1 cellular context compared by ENCODE assay signal in genomic region chr11:108237058-108237481, GRCh38.
TF ChIP-seq lines count a peak whose summit lies in the region.

No MANE protein-coding gene starts in this region.

TF ChIP-seq in GM12878, 131 proteins besides CTCF, POLR2A, EP300 and RAD21:
- no peak for TF ChIP-seq RUNX3 (IDR thresholded peaks at IDR 0.05; ENCODE audit: low read length)
- peak; percentile 77 for TF ChIP-seq MEF2B (IDR thresholded peaks at IDR 0.05; ENCODE audit: partially characterized antibody, poor library complexity, severe bottlenecking)
- TF ChIP-seq FOS (IDR thresholded peaks at IDR 0.05; ENCODE audit: borderline replicate concordance, extremely low read depth, insufficient read length), result no peak
- 0 out of 2 replicates have a peak, but pooled peaks have one; percentile 54 for TF ChIP-seq NFIC (IDR thresholded peaks at IDR 0.05; ENCODE audit: low read depth, low read length)
- TF ChIP-seq BACH1 (IDR thresholded peaks at IDR 0.05; ENCODE audit: borderline replicate concordance), result 0 out of 2 replicates have a peak, but pooled peaks have one; percentile 5
- 0 out of 2 replicates have a peak, but pooled peaks have one; percentile 28 for TF ChIP-seq MEF2A (IDR thresholded peaks at IDR 0.05; ENCODE audit: insufficient read depth, low read depth, low read length)
- 0 out of 2 replicates have a peak, but pooled peaks have one; percentile 5 for TF ChIP-seq MTA2 (IDR thresholded peaks at IDR 0.05; ENCODE audit: low read depth)
